In genomic region chr3:127206611-127207516, GRCh38 we compare ENCODE assay signal across 36 cellular contexts. TPM values are rescaled to one million over a fixed set of nuclear protein-coding genes. Genes with fewer than 3 reads are reported as not detected.
DNase-seq lines count a peak whose midpoint lies in the region; ATAC-seq and TF ChIP-seq lines count a peak whose summit lies in the region.
"Had no signal": no experiment of that assay in that cellular context is flagged by ENCODE, and none has a peak within 500 bp of the region (broad histone marks: within the 10 kb centered on the region; RNA-seq: fewer than 3 reads in every experiment).

No MANE protein-coding gene starts in this region.

- no peak overlapping the region for H3K4me3 ChIP-seq in coronary artery
- no peak overlapping the region for H3K4me3 ChIP-seq in lung
- H3K4me3 ChIP-seq: cardiac muscle cell, esophagus squamous epithelium, GM12878, MG63, neural progenitor cell, SJSA1 had no signal

- no peaks in the 10 kb centered on the region for H3K36me3 Mint-ChIP-seq in type B pancreatic cell
- H3K36me3 Mint-ChIP-seq: memory B cell, neural progenitor cell had no signal

- no peaks in the 10 kb centered on the region for H3K9me3 Mint-ChIP-seq in type B pancreatic cell

- H3K27ac ChIP-seq in coronary artery = no peak overlapping the region
- peak overlapping the region in 1 of 2 donors; percentile 9 for H3K27ac ChIP-seq in lung (ENCODE audit: low read depth in 1 of 2, low read length in 1 of 2)
- H3K27ac ChIP-seq: cardiac muscle cell, esophagus squamous epithelium, foreskin keratinocyte, KMS-11, neural progenitor cell, RWPE1, SJSA1, WERI-Rb-1 had no signal

- peaks cover 10% of the 10 kb centered on the region for H3K27me3 Mint-ChIP-seq in type B pancreatic cell

- TF ChIP-seq CTCF in coronary artery (IDR thresholded peaks at IDR 0.05) = no peak
- TF ChIP-seq CTCF in lung (IDR thresholded peaks at IDR 0.05; ENCODE audit: control extremely low read depth, extremely low read depth) = no peak
- no peak for TF ChIP-seq CTCF in type B pancreatic cell (conservative IDR thresholded peaks at IDR 0.05)

- H3K4me1 Mint-ChIP-seq in type B pancreatic cell (ENCODE audit: unreplicated experiment) = no peaks in the 10 kb centered on the region
- H3K4me1 Mint-ChIP-seq: memory B cell had no signal

- DNase-seq in activated effector memory CD4-positive, alpha-beta T cell treated with anti-CD3 and anti-CD28 coated beads, Interleukin-2, amount 50 U/mL, for 16 hours = peak; percentile 54
- DNase-seq in activated effector memory CD4-positive, alpha-beta T cell treated with Interleukin-2 at 50 U/mL for 16 hours = no peak
- peak; percentile 54 for DNase-seq in coronary artery (ENCODE audit: low spot score)
- DNase-seq in lung (ENCODE audit: low spot score) = peak; percentile 20
- DNase-seq in type B pancreatic cell (ENCODE audit: extremely low spot score, unreplicated experiment) = peak; percentile 58
- no peak for DNase-seq in NCI-H1930 (lab: John Stamatoyannopoulos, UW)
- no peak for DNase-seq in iPS-NIHi11 (ENCODE audit: low spot score)
- no peak for DNase-seq in KBM-7
- DNase-seq: activated CD4-positive, alpha-beta T cell treated with anti-CD3 and anti-CD28 coated beads for 4 hours; activated gamma-delta T cell treated with Interleukin-2 at 50 U/mL for 16 hours; activated T-cell treated with anti-CD3 and anti-CD28 coated beads, Interleukin-2, amount 50 U/mL, for 1 hour; CD4-positive, alpha-beta T cell; cortex of kidney; esophagus squamous epithelium; MG63; NCI-H1105; NCI-H187; NCI-H2171; NCI-H82; stimulated activated CD4-positive, alpha-beta T cell treated with anti-CD3 and anti-CD28 coated beads, Interleukin-15, amount 100 ng/mL, for 24 hours; stimulated activated CD4-positive, alpha-beta T cell treated with anti-CD3 and anti-CD28 coated beads, Interleukin-4, amount 100 ng/mL, for 4 hours; T-helper 9 cell; WERI-Rb-1 had no signal

- peaks cover 0 to 6% of the 10 kb centered on the region in 2 donors for H3K4me1 ChIP-seq in lung (ENCODE audit: control insufficient read depth in 2 of 2, insufficient read depth in 2 of 2, low read length in 2 of 2)
- H3K4me1 ChIP-seq: esophagus squamous epithelium, foreskin keratinocyte, SJSA1 had no signal

- ATAC-seq in lung (ENCODE audit: insufficient read depth, low FRiP score) = no peak
- ATAC-seq: foreskin keratinocyte had no signal

- H3K9me3 ChIP-seq in lung (ENCODE audit: control insufficient read depth in 2 of 2, insufficient read depth in 1 of 2, low read length in 1 of 2) = no peaks in the 10 kb centered on the region
- H3K9me3 ChIP-seq: esophagus squamous epithelium, SJSA1 had no signal

- H3K36me3 ChIP-seq in lung (ENCODE audit: control insufficient read depth in 2 of 2, insufficient read depth in 2 of 2, low read length in 2 of 2) = no peaks in the 10 kb centered on the region
- H3K36me3 ChIP-seq: cardiac muscle cell, esophagus squamous epithelium, MG63, neural progenitor cell, SJSA1, WERI-Rb-1 had no signal

- no peak overlapping the region for H3K4me3 Mint-ChIP-seq in type B pancreatic cell
- H3K4me3 Mint-ChIP-seq: CD4-positive, alpha-beta T cell; memory B cell; neural progenitor cell had no signal

- WGBS in lung, 2 donors = 62 to 79% methylated on average over 14 to 15 of the region's 15 CpGs

- in situ Hi-C loops in KBM-7 (cut with MboI; ENCODE audit: low pct_unique_long_range_greater_than_20kb, low sequenced_read_pairs) = no loop called here

- no peaks in the 10 kb centered on the region for H3K27me3 ChIP-seq in lung (ENCODE audit: control insufficient read depth, insufficient read depth)
- H3K27me3 ChIP-seq: MG63, neural progenitor cell, SJSA1 had no signal

- no peak overlapping the region for H3K27ac Mint-ChIP-seq in type B pancreatic cell
- H3K27ac Mint-ChIP-seq: CD4-positive, alpha-beta T cell; memory B cell; neural progenitor cell; progenitor cell of endocrine pancreas had no signal

RNA-seq across cellular contexts. Expression of gene PRR23E, which starts 13.9 kb away (rescaled TPM):
- total RNA-seq in lung = not detected
- polyA plus RNA-seq in lung = not detected
- not detected in 2 replicates for total RNA-seq in type B pancreatic cell (ENCODE audit: low replicate concordance)
- total RNA-seq: A172; astrocyte; cardiac muscle cell; CD4-positive, alpha-beta T cell; esophagus squamous epithelium; foreskin keratinocyte; GM12878; NCI-H460; progenitor cell of endocrine pancreas; SJSA1; ureter had no signal
- polyA plus RNA-seq: cardiac muscle cell, foreskin keratinocyte, GM12878 had no signal

Comparison
In these comparisons a context has a peak if more than half of its experiments do, and no peak if none do; other contexts are left out.
1. DNase-seq: peak in activated effector memory CD4-positive, alpha-beta T cell treated with anti-CD3 and anti-CD28 coated beads, Interleukin-2, amount 50 U/mL, for 16 hours (single experiment), coronary artery (single experiment), lung (single experiment) and type B pancreatic cell (single experiment); none in activated effector memory CD4-positive, alpha-beta T cell treated with Interleukin-2 at 50 U/mL for 16 hours (single experiment), NCI-H1930 (0 of 2), iPS-NIHi11 (single experiment) and KBM-7 (single experiment).